23 cellular contexts compared by ENCODE assay signal in the genomic region with DNA sequence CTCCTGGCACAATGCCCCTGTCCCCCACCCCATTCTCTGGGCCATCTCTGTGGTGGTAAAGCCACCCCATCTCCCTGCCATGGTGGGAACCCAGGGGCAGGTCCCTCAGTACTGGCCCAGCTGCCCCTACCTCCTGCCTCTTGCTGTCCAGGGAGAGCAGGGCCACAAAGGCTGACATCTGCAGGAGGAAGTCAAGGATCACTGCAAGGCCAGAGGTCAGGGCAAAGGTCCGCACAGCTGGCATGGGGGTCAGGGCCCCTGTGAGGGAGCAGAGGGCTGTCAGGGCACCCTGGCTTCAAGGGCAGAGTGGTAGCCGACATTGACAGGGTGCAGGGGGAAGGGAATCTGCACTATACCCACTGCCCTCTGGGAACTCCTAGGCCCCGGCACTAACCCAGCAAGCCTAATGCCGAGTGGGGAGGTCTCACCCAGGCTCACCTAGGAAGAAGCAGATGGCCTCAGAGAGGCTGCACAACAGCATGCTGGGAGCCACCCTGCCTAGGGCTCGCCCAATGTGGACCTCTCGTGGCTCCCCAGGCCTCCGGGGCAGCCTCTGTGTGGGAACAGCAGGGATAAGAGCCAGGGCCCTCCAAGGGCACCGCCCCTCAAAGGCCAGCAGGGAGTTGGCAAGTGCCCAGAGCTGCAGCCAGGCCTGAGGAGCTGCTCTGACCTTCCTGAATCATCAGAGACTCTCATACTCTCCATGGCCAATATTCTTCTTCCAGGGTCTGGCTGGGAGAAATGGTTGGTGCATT. TPM values are rescaled to one million over a fixed set of nuclear protein-coding genes. Genes with fewer than 3 reads are reported as not detected.
DNase-seq lines count a peak whose midpoint lies in the region; ATAC-seq and TF ChIP-seq lines count a peak whose summit lies in the region.
"Had no signal": no experiment of that assay in that cellular context is flagged by ENCODE, and none has a peak within 500 bp of the region (broad histone marks: within the 10 kb centered on the region; RNA-seq: fewer than 3 reads in every experiment).

No MANE protein-coding gene starts in this region.

- H3K4ac ChIP-seq in mesenchymal stem cell (ENCODE audit: low read depth in 1 of 2, low read length in 2 of 2), result peak overlapping the region in 1 of 2 experiments; percentile 3

- peak overlapping the region; percentile 43 for H4K91ac ChIP-seq in mesenchymal stem cell (ENCODE audit: low read length)

- BruUV-seq in Panc1 (replicated peaks; lab: Mats Ljungman, UMichigan), result no TSS peak

- H3K9ac ChIP-seq in GM23248, result no peak overlapping the region
- H3K9ac ChIP-seq in mesenchymal stem cell (ENCODE audit: low read length), result no peak overlapping the region

- no peaks in the 10 kb centered on the region for H3K36me3 Mint-ChIP-seq in activated T-cell treated with anti-CD3 and anti-CD28 coated beads, Interleukin-2, amount 50 U/mL, for 4 hours (ENCODE audit: insufficient read depth)
- H3K36me3 Mint-ChIP-seq: activated naive CD8-positive, alpha-beta T cell treated with anti-CD3 and anti-CD28 coated beads, Interleukin-2, amount 10 ng/mL, durations not matched to agents 7 days and 5 days had no signal

- no peak overlapping the region for H2BK5ac ChIP-seq in mesenchymal stem cell (ENCODE audit: low read depth, low read length, poor library complexity, severe bottlenecking)

- H3K4me1 Mint-ChIP-seq in activated T-cell treated with anti-CD3 and anti-CD28 coated beads, Interleukin-2, amount 50 U/mL, for 4 hours (ENCODE audit: low read depth), result no peaks in the 10 kb centered on the region
- H3K4me1 Mint-ChIP-seq: activated CD4-positive, alpha-beta T cell treated with anti-CD3 and anti-CD28 coated beads, Interleukin-2, amount 10 ng/mL, durations not matched to agents 24 days and 14 days; activated naive CD8-positive, alpha-beta T cell treated with anti-CD3 and anti-CD28 coated beads, Interleukin-2, amount 10 ng/mL, durations not matched to agents 7 days and 5 days; endodermal cell had no signal

- peak overlapping the region; percentile 30 to 40 for H2BK12ac ChIP-seq in mesenchymal stem cell (ENCODE audit: low read length in 2 of 2)

- H3K23ac ChIP-seq in mesenchymal stem cell (ENCODE audit: low read length in 2 of 2), result no peak overlapping the region

- H3K9me3 Mint-ChIP-seq in activated T-cell treated with anti-CD3 and anti-CD28 coated beads, Interleukin-2, amount 50 U/mL, for 4 hours, result no peaks in the 10 kb centered on the region
- H3K9me3 Mint-ChIP-seq: activated CD4-positive, alpha-beta T cell treated with anti-CD3 and anti-CD28 coated beads, Interleukin-2, amount 10 ng/mL, durations not matched to agents 24 days and 14 days; activated naive CD8-positive, alpha-beta T cell treated with anti-CD3 and anti-CD28 coated beads, Interleukin-2, amount 10 ng/mL, durations not matched to agents 7 days and 5 days; endodermal cell had no signal

- H3K4me3 Mint-ChIP-seq in activated T-cell treated with anti-CD3 and anti-CD28 coated beads, Interleukin-2, amount 50 U/mL, for 4 hours, result no peak overlapping the region
- H3K4me3 Mint-ChIP-seq: activated CD4-positive, alpha-beta T cell treated with anti-CD3 and anti-CD28 coated beads, Interleukin-2, amount 10 ng/mL, durations not matched to agents 24 days and 14 days; activated naive CD8-positive, alpha-beta T cell treated with anti-CD3 and anti-CD28 coated beads, Interleukin-2, amount 10 ng/mL, durations not matched to agents 7 days and 5 days; endodermal cell had no signal

- no peak overlapping the region for H2AFZ ChIP-seq in GM23248
- no peak overlapping the region for H2AFZ ChIP-seq in mesenchymal stem cell (ENCODE audit: low read depth, low read length)

- H2BK15ac ChIP-seq in mesenchymal stem cell (ENCODE audit: low read depth, poor library complexity, severe bottlenecking), result peak overlapping the region; percentile 44

- no peak overlapping the region for H2BK120ac ChIP-seq in mesenchymal stem cell (ENCODE audit: low read depth, low read length)

- H3K79me2 ChIP-seq in GM23248 (ENCODE audit: insufficient read depth), result no peaks in the 10 kb centered on the region

- H3K27me3 ChIP-seq in GM23248 (replicated peaks; ENCODE audit: insufficient read depth) (no peaks in the 10 kb centered on the region), Panc1 (ENCODE audit: control insufficient read depth, insufficient read depth, low read length) (no peaks in the 10 kb centered on the region), mesenchymal stem cell (ENCODE audit: control insufficient read depth in 1 of 2, insufficient read depth in 1 of 2, low read length in 2 of 2) (peaks cover 0 to 7% of the 10 kb centered on the region in 2 experiments)
- H3K27me3 ChIP-seq: pancreas, SJSA1, uterus had no signal

- TF ChIP-seq CTCF in Panc1 (IDR thresholded peaks at IDR 0.05) (no peak), coronary artery (IDR thresholded peaks at IDR 0.05) (no peak)

- no peak overlapping the region for H3K4me3 ChIP-seq in GM23248
- no peak overlapping the region for H3K4me3 ChIP-seq in Panc1 (ENCODE audit: low read depth in 2 of 2, low read length in 2 of 2)
- H3K4me3 ChIP-seq in mesenchymal stem cell (ENCODE audit: insufficient read depth in 1 of 2, low read depth in 1 of 2, low read length in 2 of 2), result no peak overlapping the region
- no peak overlapping the region for H3K4me3 ChIP-seq in coronary artery
- H3K4me3 ChIP-seq: GM12878, pancreas, SJSA1, uterus had no signal

- no peaks in the 10 kb centered on the region for H3K79me1 ChIP-seq in mesenchymal stem cell (replicated peaks; ENCODE audit: low read length, poor library complexity, severe bottlenecking)

- CTCF ChIA-PET in Panc1 (lab: Charles Lee), result interaction anchor here (1.0 kb wide), 1 partner anchor 32 kb away, joined by 3 read pairs; no protein-coding TSS in a partner anchor

- H3K4me2 ChIP-seq in GM23248 (ENCODE audit: unreplicated experiment) (no peak overlapping the region), mesenchymal stem cell (ENCODE audit: low read length, poor library complexity, severe bottlenecking) (no peak overlapping the region)

- 63 to 78% methylated on average over 8 of the region's 8 CpGs for WGBS in GM23248 (ENCODE audit: low coverage in 1 of 2, low lambda C conversion rate in 2 of 2, missing lambda C conversion rate in 2 of 2), 2 experiments
- 89% methylated on average over 8 of the region's 8 CpGs for WGBS in mesenchymal stem cell

- ATAC-seq in Panc1 (peak; percentile 25; the same call in 1 of the 2 replicates), GM19324 (IDR thresholded peaks at IDR 0.05; ENCODE audit: low FRiP score, unreplicated experiment) (no peak)
- no peak for ATAC-seq in activated T-cell treated with anti-CD3 and anti-CD28 coated beads, Interleukin-2, amount 50 U/mL, for 4 hours
- ATAC-seq: GM12878 had no signal

- H3K36me3 ChIP-seq in GM23248 (ENCODE audit: low read depth) (no peaks in the 10 kb centered on the region), Panc1 (ENCODE audit: control insufficient read depth, insufficient read depth, low read length) (no peaks in the 10 kb centered on the region), mesenchymal stem cell (ENCODE audit: control insufficient read depth in 1 of 2, insufficient read depth in 2 of 2, low read depth in 1 of 2, low read length in 2 of 2) (peaks cover 0 to 5% of the 10 kb centered on the region in 2 experiments)
- H3K36me3 ChIP-seq: pancreas, SJSA1, uterus had no signal

- intact Hi-C loops in Panc1 (cut with micrococcal nuclease; ENCODE audit: unreplicated experiment), result no loop called here

- no peaks in the 10 kb centered on the region for H3K9me3 ChIP-seq in GM23248 (ENCODE audit: low read depth)
- no peaks in the 10 kb centered on the region for H3K9me3 ChIP-seq in Panc1 (ENCODE audit: control insufficient read depth, insufficient read depth, low read depth, low read length)
- peaks cover under 1% of the 10 kb centered on the region for H3K9me3 ChIP-seq in mesenchymal stem cell (ENCODE audit: control insufficient read depth, low read length)
- H3K9me3 ChIP-seq: pancreas, SJSA1, uterus had no signal

- H3K27ac ChIP-seq in GM23248 (no peak overlapping the region), Panc1 (ENCODE audit: low read length) (no peak overlapping the region), mesenchymal stem cell (ENCODE audit: low read length, poor library complexity, severe bottlenecking) (no peak overlapping the region), coronary artery (no peak overlapping the region)
- H3K27ac ChIP-seq: pancreas, SJSA1, uterus had no signal

- peak overlapping the region in 1 of 2 experiments; percentile 53 for H3K14ac ChIP-seq in mesenchymal stem cell (ENCODE audit: low read length in 2 of 2)

- H3K9me2 ChIP-seq in GM23248 (ENCODE audit: insufficient read depth), result no peaks in the 10 kb centered on the region

- H4K20me1 ChIP-seq in GM23248 (ENCODE audit: insufficient read depth), result no peaks in the 10 kb centered on the region

- in situ Hi-C loops in GM23248 (cut with MboI) (no loop called here), Panc1 (cut with HindIII; ENCODE audit: low pct_unique_long_range_greater_than_20kb, low sequenced_read_pairs) (no loop called here)

- no peak overlapping the region for H2AK5ac ChIP-seq in mesenchymal stem cell (ENCODE audit: low read length, severe bottlenecking)

- POLR2A ChIA-PET in Panc1 (lab: Charles Lee), result no interaction called here

- no peaks in the 10 kb centered on the region for H3K4me1 ChIP-seq in GM23248 (ENCODE audit: insufficient read depth)
- H3K4me1 ChIP-seq in Panc1 (ENCODE audit: control insufficient read depth, insufficient read depth, low read length), result no peaks in the 10 kb centered on the region
- H3K4me1 ChIP-seq in mesenchymal stem cell (ENCODE audit: control insufficient read depth, insufficient read depth, low read depth, low read length), result peaks cover 9% of the 10 kb centered on the region
- H3K4me1 ChIP-seq: pancreas, SJSA1, uterus had no signal

- peak overlapping the region; percentile 47 to 67 for H3K18ac ChIP-seq in mesenchymal stem cell (ENCODE audit: low read depth in 1 of 2, low read length in 2 of 2)

- peak; percentile 30 for DNase-seq in D341Med (ENCODE audit: low spot score)
- DNase-seq in GM23248, result peak; percentile 37
- DNase-seq in Panc1 (ENCODE audit: low read depth, low spot score), result no peak
- DNase-seq in mesenchymal stem cell, result peak; percentile 71
- DNase-seq in retina, result no peak
- no peak for DNase-seq in coronary artery (ENCODE audit: low spot score)
- no peak for DNase-seq in activated T-cell treated with anti-CD3 and anti-CD28 coated beads, Interleukin-2, amount 50 U/mL, for 4 hours
- DNase-seq: activated CD4-positive, alpha-beta T cell treated with anti-CD3 and anti-CD28 coated beads, Interleukin-2, amount 10 ng/mL, durations not matched to agents 24 days and 14 days; activated naive CD8-positive, alpha-beta T cell treated with anti-CD3 and anti-CD28 coated beads, Interleukin-2, amount 10 ng/mL, durations not matched to agents 7 days and 5 days; central memory CD4-positive, alpha-beta T cell; DND-41; endodermal cell; NCI-H2107; NK-92 treated with Interleukin-12 subunit alpha and Interleukin-12 subunit beta, amount 100 ng/mL, for 24 hours; stimulated activated naive CD8-positive, alpha-beta T cell treated with anti-CD3 and anti-CD28 coated beads, Interleukin-15, Interleukin-2, amounts not matched to agents 100 U/mL and 50 U/mL, for 24 hours; uterus had no signal

- H3F3A ChIP-seq in GM23248 (ENCODE audit: insufficient read depth), result no peaks in the 10 kb centered on the region

- peak overlapping the region; percentile 69 for H4K8ac ChIP-seq in mesenchymal stem cell (ENCODE audit: low read length)

- no peaks in the 10 kb centered on the region for H3K27me3 Mint-ChIP-seq in activated T-cell treated with anti-CD3 and anti-CD28 coated beads, Interleukin-2, amount 50 U/mL, for 4 hours (ENCODE audit: low read depth)

RNA-seq across cellular contexts. Expression of a gene that starts 7.7 kb away (rescaled TPM):
- total RNA-seq in GM23248 (2014; rRNA removed; shearing (Covaris generic)), result not detected in 2 replicates
- not detected in 2 replicates for polyA plus RNA-seq in GM23248 (2016; fragmentation: Nextera tagmentation; extraction: Ambion mirVana)
- not detected for total RNA-seq in Panc1 (2021; ENCODE audit: unreplicated experiment)
- 0.11 TPM for polyA plus RNA-seq in Panc1 (2012; ENCODE audit: insufficient read length)
- polyA plus RNA-seq in mesenchymal stem cell (2013, experiment 1 of 2), result 0.22 TPM
- polyA plus RNA-seq in mesenchymal stem cell (2013, experiment 2 of 2), result 0.21 TPM
- under 1 TPM in 1 of 3 donors, not detected in 2; 0.03 TPM for total RNA-seq in activated T-cell treated with anti-CD3 and anti-CD28 coated beads, Interleukin-2, amount 50 U/mL, for 4 hours
- total RNA-seq: activated CD4-positive, alpha-beta T cell treated with anti-CD3 and anti-CD28 coated beads, Interleukin-2, amount 10 ng/mL, durations not matched to agents 24 days and 14 days; glomerular endothelial cell; GM12878; LHCN-M2; SJSA1 had no signal
- polyA plus RNA-seq: BJ had no signal

RNA-seq across cellular contexts. Expression of a gene that starts 40.2 kb away (rescaled TPM):
- total RNA-seq in GM23248 (2014; rRNA removed; shearing (Covaris generic)), result 54.3 and 70.5 TPM in 2 replicates
- 65.1 and 68.6 TPM in 2 replicates for polyA plus RNA-seq in GM23248 (2016; fragmentation: Nextera tagmentation; extraction: Ambion mirVana)
- total RNA-seq in Panc1 (2021; ENCODE audit: unreplicated experiment), result 147 TPM
- polyA plus RNA-seq in Panc1 (2012; ENCODE audit: insufficient read length), result 124 TPM
- polyA plus RNA-seq in mesenchymal stem cell (2013, experiment 1 of 2), result 46.0 TPM
- 44.0 TPM for polyA plus RNA-seq in mesenchymal stem cell (2013, experiment 2 of 2)
- total RNA-seq in activated T-cell treated with anti-CD3 and anti-CD28 coated beads, Interleukin-2, amount 50 U/mL, for 4 hours, result 100 to 1,000 TPM; 224 to 239 (median 224) TPM

RNA-seq across cellular contexts. Expression of a gene that starts 43.0 kb away (rescaled TPM):
- total RNA-seq in GM23248 (2014; rRNA removed; shearing (Covaris generic)), result 49.2 and 56.7 TPM in 2 replicates
- polyA plus RNA-seq in GM23248 (2016; fragmentation: Nextera tagmentation; extraction: Ambion mirVana), result 79.1 and 82.4 TPM in 2 replicates
- total RNA-seq in Panc1 (2021; ENCODE audit: unreplicated experiment), result 117 TPM
- polyA plus RNA-seq in Panc1 (2012; ENCODE audit: insufficient read length), result 128 TPM
- polyA plus RNA-seq in mesenchymal stem cell (2013, experiment 1 of 2), result 37.7 TPM
- polyA plus RNA-seq in mesenchymal stem cell (2013, experiment 2 of 2), result 36.7 TPM
- total RNA-seq in activated T-cell treated with anti-CD3 and anti-CD28 coated beads, Interleukin-2, amount 50 U/mL, for 4 hours, result 10 to 100 TPM; 68.4 to 80.3 (median 75.7) TPM

RNA-seq across cellular contexts. Expression of a gene that starts 48.6 kb away (rescaled TPM):
- 174 and 201 TPM in 2 replicates for total RNA-seq in GM23248 (2014; rRNA removed; shearing (Covaris generic))
- polyA plus RNA-seq in GM23248 (2016; fragmentation: Nextera tagmentation; extraction: Ambion mirVana), result 78.2 and 86.0 TPM in 2 replicates
- 123 TPM for total RNA-seq in Panc1 (2021; ENCODE audit: unreplicated experiment)
- polyA plus RNA-seq in Panc1 (2012; ENCODE audit: insufficient read length), result 186 TPM
- 52.3 TPM for polyA plus RNA-seq in mesenchymal stem cell (2013, experiment 1 of 2)
- 54.0 TPM for polyA plus RNA-seq in mesenchymal stem cell (2013, experiment 2 of 2)
- total RNA-seq in activated T-cell treated with anti-CD3 and anti-CD28 coated beads, Interleukin-2, amount 50 U/mL, for 4 hours, result 10 to 100 TPM; 71.3 to 79.4 (median 71.4) TPM

Comparison
In these comparisons a context has a peak if more than half of its experiments do, and no peak if none do; other contexts are left out.
1. DNase-seq: peak in D341Med (single experiment), GM23248 (single experiment) and mesenchymal stem cell (single experiment); none in Panc1 (single experiment), retina (single experiment), coronary artery (single experiment) and activated T-cell treated with anti-CD3 and anti-CD28 coated beads, Interleukin-2, amount 50 U/mL, for 4 hours (single experiment).